15 cellular contexts compared by ENCODE assay signal in genomic region chr3:18739098-18739431, GRCh38.
DNase-seq lines count a peak whose midpoint lies in the region; ATAC-seq and TF ChIP-seq lines count a peak whose summit lies in the region.
"Had no signal": no experiment of that assay in that cellular context is flagged by ENCODE, and none has a peak within 500 bp of the region (broad histone marks: within the 10 kb centered on the region; RNA-seq: fewer than 3 reads in every experiment).

No MANE protein-coding gene starts in this region.

- intact Hi-C loops in colonic mucosa (cut with DNase I): no loop called here

- H3K4me1 ChIP-seq in colonic mucosa: no peaks in the 10 kb centered on the region
- H3K4me1 ChIP-seq: parathyroid adenoma had no signal

- H3K4me1 Mint-ChIP-seq in activated CD8-positive, alpha-beta memory T cell treated with anti-CD3 and anti-CD28 coated beads, Interleukin-2, amount 10 ng/mL, durations not matched to agents 7 days and 5 days: peaks cover 76% of the 10 kb centered on the region
- H3K4me1 Mint-ChIP-seq in T-helper 2 cell treated with Interferon-gamma antibody and Interleukin-4, amounts not matched to agents 5 μg/mL and 100 μg/mL, for 36 hours (ENCODE audit: low read depth): peaks cover 65% of the 10 kb centered on the region
- peaks cover 84% of the 10 kb centered on the region for H3K4me1 Mint-ChIP-seq in stimulated activated effector memory CD8-positive, alpha-beta T cell treated with anti-CD3 and anti-CD28 coated beads, Interleukin-12 subunit alpha, Interleukin-12 subunit beta, amount 100 ng/mL, for 72 hours
- H3K4me1 Mint-ChIP-seq: endodermal cell had no signal

- H3K27ac Mint-ChIP-seq in activated CD8-positive, alpha-beta memory T cell treated with anti-CD3 and anti-CD28 coated beads, Interleukin-2, amount 10 ng/mL, durations not matched to agents 7 days and 5 days: peak overlapping the region; percentile 98
- H3K27ac Mint-ChIP-seq in T-helper 2 cell treated with Interferon-gamma antibody and Interleukin-4, amounts not matched to agents 5 μg/mL and 100 μg/mL, for 36 hours: peak overlapping the region; percentile 67
- H3K27ac Mint-ChIP-seq in stimulated activated effector memory CD8-positive, alpha-beta T cell treated with anti-CD3 and anti-CD28 coated beads, Interleukin-12 subunit alpha, Interleukin-12 subunit beta, amount 100 ng/mL, for 72 hours: peak overlapping the region; percentile 92
- H3K27ac Mint-ChIP-seq: endodermal cell had no signal

- H3K36me3 Mint-ChIP-seq in activated CD8-positive, alpha-beta memory T cell treated with anti-CD3 and anti-CD28 coated beads, Interleukin-2, amount 10 ng/mL, durations not matched to agents 7 days and 5 days: peaks cover 30% of the 10 kb centered on the region
- H3K36me3 Mint-ChIP-seq in T-helper 2 cell treated with Interferon-gamma antibody and Interleukin-4, amounts not matched to agents 5 μg/mL and 100 μg/mL, for 36 hours (ENCODE audit: low read depth): peaks cover 8% of the 10 kb centered on the region
- peaks cover 45% of the 10 kb centered on the region for H3K36me3 Mint-ChIP-seq in stimulated activated effector memory CD8-positive, alpha-beta T cell treated with anti-CD3 and anti-CD28 coated beads, Interleukin-12 subunit alpha, Interleukin-12 subunit beta, amount 100 ng/mL, for 72 hours

- no peaks in the 10 kb centered on the region for H3K27me3 ChIP-seq in colonic mucosa

- peak overlapping the region; percentile 7 for H3K4me3 Mint-ChIP-seq in activated CD8-positive, alpha-beta memory T cell treated with anti-CD3 and anti-CD28 coated beads, Interleukin-2, amount 10 ng/mL, durations not matched to agents 7 days and 5 days
- H3K4me3 Mint-ChIP-seq in T-helper 2 cell treated with Interferon-gamma antibody and Interleukin-4, amounts not matched to agents 5 μg/mL and 100 μg/mL, for 36 hours: peak overlapping the region; percentile 27
- peak overlapping the region; percentile 51 for H3K4me3 Mint-ChIP-seq in stimulated activated effector memory CD8-positive, alpha-beta T cell treated with anti-CD3 and anti-CD28 coated beads, Interleukin-12 subunit alpha, Interleukin-12 subunit beta, amount 100 ng/mL, for 72 hours
- H3K4me3 Mint-ChIP-seq: endodermal cell had no signal

- H3K4me3 ChIP-seq in colonic mucosa: no peak overlapping the region

- no peak for TF ChIP-seq CTCF in colonic mucosa (IDR thresholded peaks at IDR 0.05)

- DNase-seq in activated CD8-positive, alpha-beta memory T cell treated with anti-CD3 and anti-CD28 coated beads, Interleukin-2, amount 10 ng/mL, durations not matched to agents 7 days and 5 days: no peak
- no peak for DNase-seq in activated CD8-positive, alpha-beta memory T cell treated with anti-CD3 and anti-CD28 coated beads, Interleukin-2, amount 50 U/mL, for 48 hours
- DNase-seq in T-helper 2 cell treated with Interferon-gamma antibody and Interleukin-4, amounts not matched to agents 5 μg/mL and 100 μg/mL, for 36 hours (ENCODE audit: low spot score): peak; percentile 55
- no peak for DNase-seq in stimulated activated effector memory CD8-positive, alpha-beta T cell treated with anti-CD3 and anti-CD28 coated beads, Interleukin-12 subunit alpha, Interleukin-12 subunit beta, amount 100 ng/mL, for 72 hours (ENCODE audit: low spot score in 2 of 2)
- DNase-seq in colonic mucosa: no peak
- DNase-seq in GM19238 (ENCODE audit: insufficient read length, low spot score): no peak
- no peak for DNase-seq in NCI-H128 (lab: John Stamatoyannopoulos, UW; ENCODE audit: unreplicated experiment)
- DNase-seq: DMS153, endodermal cell, foreskin melanocyte, NCI-H1092, NCI-H510A treated with DMSO at 0.1 percent for 48 hours, trophoblast cell had no signal

- H3K27ac ChIP-seq in colonic mucosa: no peak overlapping the region
- H3K27ac ChIP-seq: parathyroid adenoma had no signal

- no peaks in the 10 kb centered on the region for H3K9me3 ChIP-seq in colonic mucosa

- no peaks in the 10 kb centered on the region for H3K27me3 Mint-ChIP-seq in activated CD8-positive, alpha-beta memory T cell treated with anti-CD3 and anti-CD28 coated beads, Interleukin-2, amount 10 ng/mL, durations not matched to agents 7 days and 5 days
- no peaks in the 10 kb centered on the region for H3K27me3 Mint-ChIP-seq in T-helper 2 cell treated with Interferon-gamma antibody and Interleukin-4, amounts not matched to agents 5 μg/mL and 100 μg/mL, for 36 hours (ENCODE audit: low read depth)

- CTCF ChIA-PET in activated CD8-positive, alpha-beta memory T cell treated with anti-CD3 and anti-CD28 coated beads, Interleukin-2, amount 10 ng/mL, durations not matched to agents 7 days and 5 days (lab: Charles Lee): interaction anchor here (0.7 to 9.5 kb wide), 7 partner anchors 9 to 309 kb away, joined by 3 to 56 read pairs (median 5); no protein-coding TSS in a partner anchor

- H3K9ac ChIP-seq in colonic mucosa (ENCODE audit: low read depth in 2 of 2, low read length in 2 of 2): no peak overlapping the region
- H3K9ac ChIP-seq: parathyroid adenoma had no signal

- no peaks in the 10 kb centered on the region for H3K9me3 Mint-ChIP-seq in activated CD8-positive, alpha-beta memory T cell treated with anti-CD3 and anti-CD28 coated beads, Interleukin-2, amount 10 ng/mL, durations not matched to agents 7 days and 5 days (ENCODE audit: low read depth)
- H3K9me3 Mint-ChIP-seq in T-helper 2 cell treated with Interferon-gamma antibody and Interleukin-4, amounts not matched to agents 5 μg/mL and 100 μg/mL, for 36 hours: peaks cover 9% of the 10 kb centered on the region
- peaks cover 4% of the 10 kb centered on the region for H3K9me3 Mint-ChIP-seq in stimulated activated effector memory CD8-positive, alpha-beta T cell treated with anti-CD3 and anti-CD28 coated beads, Interleukin-12 subunit alpha, Interleukin-12 subunit beta, amount 100 ng/mL, for 72 hours
- H3K9me3 Mint-ChIP-seq: endodermal cell had no signal

- peak; percentile 22 for ATAC-seq in activated CD8-positive, alpha-beta memory T cell treated with anti-CD3 and anti-CD28 coated beads, Interleukin-2, amount 10 ng/mL, durations not matched to agents 7 days and 5 days
- peak; percentile 34 for ATAC-seq in HG02885 (IDR thresholded peaks at IDR 0.05; ENCODE audit: poor library complexity, unreplicated experiment)
- ATAC-seq in stimulated activated effector memory CD8-positive, alpha-beta T cell treated with anti-CD3 and anti-CD28 coated beads, Interleukin-12 subunit alpha, Interleukin-12 subunit beta, amount 100 ng/mL, for 72 hours: peak; percentile 73

- H3K36me3 ChIP-seq in colonic mucosa: no peaks in the 10 kb centered on the region

Comparison
In these comparisons a context has a peak if more than half of its experiments do, and no peak if none do; other contexts are left out.
1. ATAC-seq: peak in every context shown above with its lines; median percentile 73 in stimulated activated effector memory CD8-positive, alpha-beta T cell treated with anti-CD3 and anti-CD28 coated beads, Interleukin-12 subunit alpha, Interleukin-12 subunit beta, amount 100 ng/mL, for 72 hours; 34 in HG02885; 22 in activated CD8-positive, alpha-beta memory T cell treated with anti-CD3 and anti-CD28 coated beads, Interleukin-2, amount 10 ng/mL, durations not matched to agents 7 days and 5 days.